Comparison of ENCODE assay signal across 24 cellular contexts in the genomic region with DNA sequence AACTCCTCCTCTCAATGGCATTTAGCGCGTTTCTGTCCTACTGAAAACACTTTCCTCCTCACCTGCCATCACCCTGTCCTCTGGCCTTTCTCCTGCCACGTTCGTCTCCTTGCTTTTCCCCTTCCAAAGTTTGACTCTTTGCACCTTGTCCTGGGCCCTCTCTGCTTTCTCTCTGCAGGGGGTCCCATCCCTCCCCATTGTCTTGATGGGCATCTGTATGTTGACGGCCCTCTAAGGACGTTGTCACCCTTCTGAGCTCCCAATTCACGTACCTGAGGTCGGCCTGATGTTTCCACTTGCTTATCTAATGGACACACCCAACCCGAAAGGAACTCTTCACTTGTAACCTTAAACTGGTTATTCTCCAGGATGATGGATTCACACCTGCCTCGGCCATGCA.
"Had no signal": no experiment of that assay in that cellular context is flagged by ENCODE, and none has a peak within 500 bp of the region (broad histone marks: within the 10 kb centered on the region; RNA-seq: fewer than 3 reads in every experiment).

No MANE protein-coding gene starts in this region.

- DNase-seq: dermis blood vessel endothelial cell; effector memory CD4-positive, alpha-beta T cell; foreskin fibroblast; gastrocnemius medialis; kidney; left lung; mesenchymal stem cell; midbrain; naive thymus-derived CD4-positive, alpha-beta T cell; occipital lobe; right lobe of liver; small intestine; stimulated activated CD4-positive, alpha-beta T cell treated with anti-CD3 and anti-CD28 coated beads, Interleukin-2, amount 100 ng/mL, for 24 hours; stimulated activated CD4-positive, alpha-beta T cell treated with anti-CD3 and anti-CD28 coated beads, Interleukin-4, amount 100 ng/mL, for 24 hours; stimulated activated naive CD4-positive, alpha-beta T cell treated with Interleukin-2 at 50 U/mL for 16 hours; stomach; thyroid gland; upper lobe of left lung; uterus had no signal

- H3K27ac Mint-ChIP-seq: nephron; stimulated activated effector memory CD8-positive, alpha-beta T cell treated with anti-CD3 and anti-CD28 coated beads, Interleukin-12 subunit alpha, Interleukin-12 subunit beta, amount 100 ng/mL, for 72 hours had no signal

- H3K27ac ChIP-seq: coronary artery, gastrocnemius medialis, left lung, parathyroid adenoma, right lobe of liver, stomach, thyroid gland, upper lobe of left lung, uterus had no signal

- H3K4me1 ChIP-seq: gastrocnemius medialis, left lung, parathyroid adenoma, right lobe of liver, stomach, thyroid gland, upper lobe of left lung, uterus had no signal

- H3K4me3 ChIP-seq: coronary artery, gastrocnemius medialis, left lung, right lobe of liver, stomach, thyroid gland, upper lobe of left lung, uterus had no signal

- H3K27me3 ChIP-seq: right lobe of liver, thyroid gland, upper lobe of left lung, uterus had no signal

- H3K4me1 Mint-ChIP-seq: naive thymus-derived CD4-positive, alpha-beta T cell; nephron; stimulated activated effector memory CD8-positive, alpha-beta T cell treated with anti-CD3 and anti-CD28 coated beads, Interleukin-12 subunit alpha, Interleukin-12 subunit beta, amount 100 ng/mL, for 72 hours had no signal

- H3K4me3 Mint-ChIP-seq: naive thymus-derived CD4-positive, alpha-beta T cell; stimulated activated effector memory CD8-positive, alpha-beta T cell treated with anti-CD3 and anti-CD28 coated beads, Interleukin-12 subunit alpha, Interleukin-12 subunit beta, amount 100 ng/mL, for 72 hours had no signal

- H3K9ac ChIP-seq: parathyroid adenoma had no signal

- FAIRE-seq: endometrium, kidney, small intestine had no signal

- H3K79me2 ChIP-seq: parathyroid adenoma had no signal

- H3K36me3 Mint-ChIP-seq: naive thymus-derived CD4-positive, alpha-beta T cell; stimulated activated effector memory CD8-positive, alpha-beta T cell treated with anti-CD3 and anti-CD28 coated beads, Interleukin-12 subunit alpha, Interleukin-12 subunit beta, amount 100 ng/mL, for 72 hours had no signal

- H2AFZ ChIP-seq: parathyroid adenoma had no signal

- H3K9me3 ChIP-seq: gastrocnemius medialis, left lung, right lobe of liver, stomach, thyroid gland, upper lobe of left lung, uterus had no signal

- H3K9me3 Mint-ChIP-seq: nephron; stimulated activated effector memory CD8-positive, alpha-beta T cell treated with anti-CD3 and anti-CD28 coated beads, Interleukin-12 subunit alpha, Interleukin-12 subunit beta, amount 100 ng/mL, for 72 hours had no signal

- H3K36me3 ChIP-seq: gastrocnemius medialis, left lung, right lobe of liver, stomach, thyroid gland, upper lobe of left lung, uterus had no signal
